In the genomic region with DNA sequence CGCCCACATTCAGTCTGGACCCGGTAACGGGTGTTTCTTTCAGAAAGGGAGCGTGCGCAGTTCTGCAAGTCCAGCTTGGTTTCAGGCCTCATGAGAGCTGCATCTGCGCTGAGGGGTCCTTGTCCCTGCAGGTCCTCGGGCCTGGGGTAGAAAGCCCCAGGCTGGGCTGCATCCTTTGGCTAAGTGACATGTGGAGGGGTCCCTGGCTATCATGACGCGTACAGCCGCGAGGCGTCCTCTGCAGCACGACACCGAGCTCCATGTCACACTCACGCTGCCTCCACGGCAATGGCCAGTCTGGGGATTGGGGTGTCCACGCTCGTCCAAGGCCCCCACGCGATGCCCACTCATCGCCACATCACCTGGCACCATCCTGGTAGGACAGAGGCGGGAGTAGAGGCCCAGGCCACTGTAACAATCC, we compare ENCODE assay signal across 25 cellular contexts. TPM values are rescaled to one million over a fixed set of nuclear protein-coding genes. Genes with fewer than 3 reads are reported as not detected.
DNase-seq lines count a peak whose midpoint lies in the region; ATAC-seq, FAIRE-seq and TF ChIP-seq lines count a peak whose summit lies in the region.
"Had no signal": no experiment of that assay in that cellular context is flagged by ENCODE, and none has a peak within 500 bp of the region (broad histone marks: within the 10 kb centered on the region; RNA-seq: fewer than 3 reads in every experiment).

No MANE protein-coding gene starts in this region.

- TF ChIP-seq RAD21 in H1 (IDR thresholded peaks at IDR 0.05 in 1 of 2, conservative IDR thresholded peaks at IDR 0.05 in 1 of 2; ENCODE audit: low read depth in 2 of 2, low read length in 2 of 2): no peak

- TF ChIP-seq POLR2A in H1 (IDR thresholded peaks at IDR 0.05; ENCODE audit: control extremely low read depth in 1 of 2, low read depth in 2 of 2, low read length in 2 of 2): no peak

- H3K56ac ChIP-seq in H1 (replicated peaks; ENCODE audit: insufficient read length, low read depth, low read length): no peak overlapping the region

- H3K23ac ChIP-seq in H1 (ENCODE audit: insufficient read length): no peak overlapping the region

- H2BK20ac ChIP-seq in H1 (ENCODE audit: low read length): peak overlapping the region; percentile 96

- 0 out of 2 replicates have a peak overlapping the region, but pooled peaks have one; percentile 76 for H2AK5ac ChIP-seq in H1 (ENCODE audit: low read depth, low read length)

- no peak overlapping the region for H3K27ac ChIP-seq in Panc1 (ENCODE audit: low read length)
- H3K27ac ChIP-seq in H1 (ENCODE audit: low read depth, low read length): no peak overlapping the region
- peak overlapping the region; percentile 30 for H3K27ac ChIP-seq in substantia nigra (ENCODE audit: low read depth, low read length, poor library complexity, severe bottlenecking)
- H3K27ac ChIP-seq: SJCRH30 had no signal

- no peaks in the 10 kb centered on the region for H4K20me1 ChIP-seq in H1 (replicated peaks in 1 of 2; ENCODE audit: control insufficient read depth in 1 of 2, insufficient read depth in 2 of 2, low read length in 2 of 2)

- H3K4me3 ChIP-seq in Panc1 (ENCODE audit: low read depth in 2 of 2, low read length in 2 of 2) (no peak overlapping the region), H1 (ENCODE audit: extremely low read depth in 1 of 4, insufficient read depth in 2 of 4, low read depth in 3 of 4, low read length in 4 of 4) (no peak overlapping the region)
- H3K4me3 ChIP-seq: A549, SJCRH30 had no signal

- no peaks in the 10 kb centered on the region for H3K9me3 ChIP-seq in Panc1 (ENCODE audit: control insufficient read depth, insufficient read depth, low read depth, low read length)
- no peaks in the 10 kb centered on the region; a peak in 1 of 4 replicates for H3K9me3 ChIP-seq in H1 (ENCODE audit: insufficient read depth in 2 of 2, low read depth in 1 of 2, low read length in 1 of 2)
- H3K9me3 ChIP-seq: A549, SJCRH30 had no signal

- CTCF ChIA-PET in Panc1 (lab: Charles Lee): no interaction called here
- CTCF ChIA-PET in H1 (lab: Charles Lee; ENCODE audit: partially characterized antibody): interaction anchor here (0.6 to 2.6 kb wide), 14 partner anchors 11 to 926 kb away, joined by 3 to 11 read pairs (median 4); no protein-coding TSS in a partner anchor

- TF ChIP-seq CTCF in Panc1 (IDR thresholded peaks at IDR 0.05) (no peak), H1 (IDR thresholded peaks at IDR 0.05; ENCODE audit: control extremely low read depth in 1 of 3, insufficient read depth in 1 of 3, low read depth in 1 of 3, low read length in 3 of 3) (no peak)

- intact Hi-C loops in Panc1 (cut with micrococcal nuclease; ENCODE audit: unreplicated experiment): no loop called here

- no peak overlapping the region for H3K14ac ChIP-seq in H1 (ENCODE audit: insufficient read length)

- FAIRE-seq in H1 (lab: Jason Lieb, UNC): no peak
- FAIRE-seq: A549, GM12891, H54 had no signal

- no peaks in the 10 kb centered on the region for H3K23me2 ChIP-seq in H1 (ENCODE audit: low read depth, low read length)

- H3K36me3 ChIP-seq in Panc1 (ENCODE audit: control insufficient read depth, insufficient read depth, low read length): no peaks in the 10 kb centered on the region
- no peaks in the 10 kb centered on the region for H3K36me3 ChIP-seq in H1 (ENCODE audit: control insufficient read depth in 2 of 4, insufficient read depth in 4 of 4, low read length in 3 of 4)
- H3K36me3 ChIP-seq: SJCRH30 had no signal

- POLR2A ChIA-PET in Panc1 (lab: Charles Lee) (no interaction called here), H1 (lab: Charles Lee; ENCODE audit: partially characterized antibody) (no interaction called here)

- peak overlapping the region; percentile 87; the same call in 1 of the 2 replicates for H2BK12ac ChIP-seq in H1 (ENCODE audit: low read depth, low read length)

- no peak overlapping the region for H2BK120ac ChIP-seq in H1 (replicated peaks; ENCODE audit: low read depth, low read length)

- peak overlapping the region; percentile 38; the same call in 1 of the 2 replicates for H3K18ac ChIP-seq in H1 (ENCODE audit: extremely low read depth, low read length)

- in situ Hi-C loops in Panc1 (cut with HindIII; ENCODE audit: low pct_unique_long_range_greater_than_20kb, low sequenced_read_pairs): no loop called here

- H3K79me1 ChIP-seq in H1 (ENCODE audit: low read depth, low read length): no peaks in the 10 kb centered on the region

- H3K79me2 ChIP-seq in H1 (ENCODE audit: control insufficient read depth in 1 of 2, insufficient read depth in 2 of 2, low read length in 2 of 2): no peaks in the 10 kb centered on the region

- DNase-seq in Panc1 (ENCODE audit: low read depth, low spot score) (no peak), H1 (ENCODE audit: low read depth in 1 of 2, low spot score in 2 of 2) (peak in 1 of 2 experiments; percentile 46), mesenteric fat pad (ENCODE audit: low spot score) (peak; percentile 74), substantia nigra (lab: John Stamatoyannopoulos, UW) (no peak), NCI-H526 treated with DMSO at 0.1 percent for 48 hours (lab: John Stamatoyannopoulos, UW) (no peak)
- DNase-seq in effector CD4-positive, alpha-beta T cell: no peak
- DNase-seq: CD8-positive, alpha-beta memory T cell; DMS 273 treated with DMSO at 0.1 percent for 48 hours; DMS79 treated with DMSO at 0.1 percent for 48 hours; GF-D8; Kasumi-1; NCI-H1092 treated with DMSO at 0.1 percent for 48 hours; NCI-H1436 treated with DMSO at 0.1 percent for 48 hours; NCI-H187 treated with DMSO at 0.1 percent for 48 hours; NCI-H2107; NCI-H524; NCI-H774; SJCRH30 had no signal

- WGBS in H1 (ENCODE audit: extremely low coverage in 1 of 2, insufficient coverage in 1 of 2, insufficient read length in 1 of 2, insufficient replicate concordance in 2 of 2, low coverage in 1 of 2, low lambda C conversion rate in 2 of 2, missing lambda C conversion rate in 1 of 2), 2 experiments: 96% methylated on average over 22 of the region's 22 CpGs; no CpG with 5 or more reads in 1 of the 2 experiments

- H4K8ac ChIP-seq in H1 (ENCODE audit: extremely low read depth, insufficient read depth, low read length): no peak overlapping the region

- H3K27me3 ChIP-seq in Panc1 (ENCODE audit: control insufficient read depth, insufficient read depth, low read length) (no peaks in the 10 kb centered on the region), H1 (replicated peaks in 1 of 4; ENCODE audit: control insufficient read depth in 3 of 4, extremely low read depth in 1 of 4, insufficient read depth in 3 of 4, low read length in 3 of 4) (no peaks in the 10 kb centered on the region)
- H3K27me3 ChIP-seq: SJCRH30 had no signal

- H2BK5ac ChIP-seq in H1 (ENCODE audit: low read depth, low read length): peak overlapping the region; percentile 60; the same call in 1 of the 2 replicates

- H3K4ac ChIP-seq in H1 (replicated peaks; ENCODE audit: insufficient read length, low read depth, low read length): peak overlapping the region; percentile 40

- H3K9ac ChIP-seq in H1 (replicated peaks in 1 of 4; ENCODE audit: extremely low read depth in 1 of 4, low read depth in 3 of 4, low read length in 3 of 4): no peak overlapping the region

- ATAC-seq in Panc1 (peak; percentile 11; the same call in 1 of the 2 replicates), GM21515 (IDR thresholded peaks at IDR 0.05; ENCODE audit: unreplicated experiment) (no peak)
- ATAC-seq: A549 had no signal

- H3K4me1 ChIP-seq in Panc1 (ENCODE audit: control insufficient read depth, insufficient read depth, low read length) (peaks cover 22% of the 10 kb centered on the region), H1 (replicated peaks in 1 of 4; ENCODE audit: control insufficient read depth in 3 of 4, insufficient read depth in 4 of 4, low read length in 3 of 4) (peaks cover 0 to 13% (median 3%) of the 10 kb centered on the region in 4 experiments; a peak in 6 of 7 replicates)
- H3K4me1 ChIP-seq: SJCRH30 had no signal

- H4K91ac ChIP-seq in H1 (replicated peaks; ENCODE audit: insufficient read length, low read length): peak overlapping the region; percentile 90

- H2BK15ac ChIP-seq in H1 (ENCODE audit: low read length): 0 out of 2 replicates have a peak overlapping the region, but pooled peaks have one; percentile 98

- no peak overlapping the region for H2AFZ ChIP-seq in H1 (ENCODE audit: low read length)

- H3K4me2 ChIP-seq in H1 (ENCODE audit: insufficient read depth in 1 of 2, low read depth in 2 of 2, low read length in 2 of 2): no peak overlapping the region
- H3K4me2 ChIP-seq: A549 had no signal

- no peak for TF ChIP-seq EP300 in H1 (IDR thresholded peaks at IDR 0.05; ENCODE audit: borderline replicate concordance in 1 of 2, low read depth in 2 of 2, low read length in 2 of 2)

- no peak overlapping the region for H4K5ac ChIP-seq in H1 (ENCODE audit: insufficient read length, low read depth, low read length)

- no TSS peak for BruUV-seq in Panc1 (replicated peaks; lab: Mats Ljungman, UMichigan)

TF ChIP-seq in H1, 55 proteins besides CTCF, POLR2A, EP300 and RAD21:
- TF ChIP-seq TAF1 (IDR thresholded peaks at IDR 0.05; ENCODE audit: low read depth, low read length) (no peak), HDAC2 (IDR thresholded peaks at IDR 0.05; ENCODE audit: borderline replicate concordance in 1 of 2, low read depth in 2 of 2, low read length in 2 of 2) (no peak), CBX8 (IDR thresholded peaks at IDR 0.05; ENCODE audit: borderline replicate concordance, low read depth, low read length) (no peak)

RNA-seq across cellular contexts. Expression of a gene that starts 1.7 kb away (rescaled TPM):
- 0.44 TPM for total RNA-seq in Panc1 (2021; ENCODE audit: unreplicated experiment)
- 0.75 TPM for polyA plus RNA-seq in Panc1 (2012; ENCODE audit: insufficient read length)
- total RNA-seq in H1 (2021; fragmentation: NEBNext Ultra II Directional; extraction: Animal tissue kit (Norgen Biotek cat#: 25700)): 2.0 and 2.3 TPM in 2 replicates
- 1.5 and 2.5 TPM in 2 replicates for polyA plus RNA-seq in H1 (2011; rRNA removed)
- 2.2 TPM for polyA plus RNA-seq in H1 (2011; cell fraction: cytosol; rRNA removed)
- polyA plus RNA-seq in H1 (2011; cell fraction: nucleus; rRNA removed): 4.5 TPM
- 1.4 to 3.0 TPM (median 1.6 TPM) in 4 replicates for polyA plus RNA-seq in H1 (2012, experiment 1 of 2)
- polyA plus RNA-seq in H1 (2012, experiment 2 of 2): 0.39 TPM
- polyA plus RNA-seq in H1 (2013, experiment 1 of 2): 0.91 TPM
- 1.2 TPM for polyA plus RNA-seq in H1 (2013, experiment 2 of 2)
- 0.60 and 2.0 TPM in 2 replicates for polyA minus RNA-seq in H1 (2011; rRNA and poly(A)+ RNA removed)
- polyA minus RNA-seq in H1 (2011; cell fraction: cytosol; rRNA and poly(A)+ RNA removed): 1.0 TPM
- polyA minus RNA-seq in H1 (2011; cell fraction: nucleus; rRNA and poly(A)+ RNA removed): 1.1 TPM
- total RNA-seq in mesenteric fat pad: 0.93 TPM
- total RNA-seq: CD8-positive, alpha-beta memory T cell; HT-29; M059J had no signal
- polyA plus RNA-seq: CD14-positive monocyte; CD8-positive, alpha-beta memory T cell had no signal
